Comparison of ENCODE assay signal across 9 cellular contexts in the genomic region with DNA sequence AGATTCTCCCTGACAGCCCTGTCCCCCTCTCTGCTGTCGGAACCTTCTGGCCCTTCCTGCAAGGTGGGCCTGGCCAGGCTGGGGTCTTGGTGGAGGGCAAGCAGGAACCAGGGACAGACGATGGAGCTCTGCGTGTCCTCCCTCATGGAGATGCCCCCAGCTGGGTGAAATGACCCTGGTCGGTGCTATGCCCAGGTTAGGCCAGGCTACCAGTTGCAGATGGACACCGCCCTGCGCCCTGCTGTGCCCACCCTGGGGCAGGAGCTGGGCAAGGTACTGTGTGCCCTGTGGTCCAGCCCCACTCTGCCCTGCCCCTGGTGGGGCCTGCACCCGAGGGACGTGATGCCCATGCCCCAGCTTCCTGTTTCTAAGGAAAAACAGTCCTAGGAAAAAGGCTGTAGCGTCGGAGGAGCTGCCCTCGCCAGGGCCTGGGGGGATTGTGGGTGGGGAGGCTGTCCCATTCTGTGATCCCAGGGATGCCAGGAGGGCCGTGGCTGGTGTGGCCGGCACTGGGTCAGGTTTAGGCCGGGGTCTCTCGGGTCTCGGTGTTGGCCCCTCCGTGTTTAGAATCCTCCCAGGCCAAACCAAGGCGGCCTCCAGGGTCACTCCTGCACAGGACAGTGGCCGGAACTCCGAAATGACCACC.
DNase-seq lines count a peak whose midpoint lies in the region; ATAC-seq and TF ChIP-seq lines count a peak whose summit lies in the region.
"Had no signal": no experiment of that assay in that cellular context is flagged by ENCODE, and none has a peak within 500 bp of the region (broad histone marks: within the 10 kb centered on the region; RNA-seq: fewer than 3 reads in every experiment).

No MANE protein-coding gene starts in this region.

- intact Hi-C loops in breast epithelium (cut with DNase I; ENCODE audit: low total_unique reads): no loop called here
- intact Hi-C loops in mammary epithelial cell (cut with micrococcal nuclease): no loop called here
- intact Hi-C loops in colonic mucosa (cut with DNase I): no loop called here
- intact Hi-C loops in uterus (cut with DNase I; ENCODE audit: low total_unique reads): loop anchor here (10.0 kb wide), 1 partner anchor 71 kb away; no protein-coding TSS in a partner anchor

- BruUV-seq in mammary epithelial cell (replicated peaks; lab: Mats Ljungman, UMichigan): no TSS peak

- peaks cover 6 to 20% of the 10 kb centered on the region in 2 donors for H3K4me1 ChIP-seq in breast epithelium
- H3K4me1 ChIP-seq in mammary epithelial cell (ENCODE audit: insufficient read depth, low read length): peaks cover 15% of the 10 kb centered on the region
- peaks cover 7% of the 10 kb centered on the region for H3K4me1 ChIP-seq in colonic mucosa
- peaks cover 48% of the 10 kb centered on the region for H3K4me1 ChIP-seq in mesodermal cell (ENCODE audit: control insufficient read depth, insufficient read depth, low read length, poor library complexity, severe bottlenecking)
- H3K4me1 ChIP-seq in uterus: peaks cover 0 to 40% of the 10 kb centered on the region in 2 donors

- dilution Hi-C loops in mammary epithelial cell (cut with HindIII; ENCODE audit: low sequenced_read_pairs): no loop called here

- ATAC-seq in GM19328 (IDR thresholded peaks at IDR 0.05; ENCODE audit: unreplicated experiment) (no peak), GM21737 (IDR thresholded peaks at IDR 0.05; ENCODE audit: unreplicated experiment) (no peak)

- H3K4me2 ChIP-seq in mammary epithelial cell (ENCODE audit: insufficient read depth, low read depth, low read length): no peak overlapping the region

- TF ChIP-seq POLR2A in breast epithelium (IDR thresholded peaks at IDR 0.05) (no peak), uterus (IDR thresholded peaks at IDR 0.05) (no peak)

- no peaks in the 10 kb centered on the region for H3K79me2 ChIP-seq in mammary epithelial cell (ENCODE audit: insufficient read depth, low read length)

- DNase-seq in breast epithelium (ENCODE audit: low spot score in 2 of 2): no peak
- DNase-seq in mammary epithelial cell: no peak
- no peak for DNase-seq in colonic mucosa
- DNase-seq in uterus: no peak
- no peak for DNase-seq in T1000 (lab: John Stamatoyannopoulos, UW)
- DNase-seq: activated CD4-positive, CD25-positive, alpha-beta regulatory T cell treated with anti-CD3 and anti-CD28 coated beads, Interleukin-2, amount 50 U/mL, for 72 hours had no signal

- H3K27ac ChIP-seq in breast epithelium (peak overlapping the region; percentile 93 to 95), mammary epithelial cell (ENCODE audit: insufficient read depth, low read depth, low read length) (no peak overlapping the region), colonic mucosa (peak overlapping the region; percentile 78), mesodermal cell (ENCODE audit: low read depth, low read length, severe bottlenecking) (peak overlapping the region; percentile 93), uterus (peak overlapping the region; percentile 86 to 93)

- H3K4me3 ChIP-seq in breast epithelium (peak overlapping the region; percentile 61 to 93 (median 75)), mammary epithelial cell (replicated peaks in 1 of 3; ENCODE audit: insufficient read depth in 1 of 3, low read depth in 2 of 3, low read length in 3 of 3) (no peak overlapping the region), colonic mucosa (no peak overlapping the region), mesodermal cell (ENCODE audit: extremely low read depth, insufficient read depth, low read length, poor library complexity, severe bottlenecking) (peak overlapping the region; percentile 45), uterus (peak overlapping the region; percentile 30 to 61)

- H3K9me3 ChIP-seq in breast epithelium: no peaks in the 10 kb centered on the region
- H3K9me3 ChIP-seq in mammary epithelial cell (replicated peaks; ENCODE audit: insufficient read depth, low read length): no peaks in the 10 kb centered on the region
- no peaks in the 10 kb centered on the region for H3K9me3 ChIP-seq in colonic mucosa
- H3K9me3 ChIP-seq in mesodermal cell (ENCODE audit: control insufficient read depth, low read length): no peaks in the 10 kb centered on the region
- H3K9me3 ChIP-seq in uterus: no peaks in the 10 kb centered on the region

- no peak overlapping the region for H2AFZ ChIP-seq in mammary epithelial cell (ENCODE audit: low read depth, low read length)

- H3K36me3 ChIP-seq in breast epithelium (no peaks in the 10 kb centered on the region), mammary epithelial cell (ENCODE audit: insufficient read depth, low read length) (peaks cover 6% of the 10 kb centered on the region), colonic mucosa (no peaks in the 10 kb centered on the region), mesodermal cell (ENCODE audit: control insufficient read depth, insufficient read depth, low read length) (peaks cover 10% of the 10 kb centered on the region), uterus (no peaks in the 10 kb centered on the region)

- CTCF ChIA-PET in mammary epithelial cell (lab: Charles Lee; ENCODE audit: low non-redundant PET): no interaction called here

- H4K20me1 ChIP-seq in mammary epithelial cell (ENCODE audit: insufficient read depth, low read length): peaks cover 2% of the 10 kb centered on the region

- TF ChIP-seq CTCF in breast epithelium (IDR thresholded peaks at IDR 0.05) (no peak), mammary epithelial cell (conservative IDR thresholded peaks at IDR 0.05 in 1 of 2, IDR thresholded peaks at IDR 0.05 in 1 of 2; ENCODE audit: extremely low read depth in 1 of 2, insufficient read depth in 1 of 2, low read depth in 1 of 2, low read length in 2 of 2) (no peak), colonic mucosa (IDR thresholded peaks at IDR 0.05) (no peak), uterus (IDR thresholded peaks at IDR 0.05) (no peak)

- 71% methylated on average over 7 of the region's 20 CpGs for WGBS in mammary epithelial cell (ENCODE audit: low coverage, missing lambda C conversion rate)
- WGBS in mesodermal cell (ENCODE audit: insufficient coverage in 2 of 2), 2 experiments: 53 to 55% methylated on average over 15 to 20 of the region's 20 CpGs

- in situ Hi-C loops in mammary epithelial cell (cut with MboI; ENCODE audit: low sequenced_read_pairs in 2 of 2): no loop called here

- H3K9ac ChIP-seq in mammary epithelial cell (ENCODE audit: insufficient read depth, low read length) (no peak overlapping the region), colonic mucosa (ENCODE audit: low read depth in 2 of 2, low read length in 2 of 2) (peak overlapping the region; percentile 28 to 34)

- no peaks in the 10 kb centered on the region for H3K27me3 ChIP-seq in breast epithelium
- no peaks in the 10 kb centered on the region for H3K27me3 ChIP-seq in mammary epithelial cell (ENCODE audit: insufficient read depth, low read length)
- H3K27me3 ChIP-seq in colonic mucosa: peaks cover 4% of the 10 kb centered on the region
- H3K27me3 ChIP-seq in uterus: no peaks in the 10 kb centered on the region

Comparison
In these comparisons a context has a peak if more than half of its experiments do, and no peak if none do; other contexts are left out.
1. H3K4me3 ChIP-seq: peak in breast epithelium (3 of 3), mesodermal cell (single experiment) and uterus (2 of 2); none in mammary epithelial cell (0 of 3) and colonic mucosa (single experiment).